Comparison of ENCODE assay signal across 21 cellular contexts in genomic region chr15:39165026-39165706, GRCh38.
A peak's percentile ranks its signal among the peaks of the same experiment; 100 is the strongest.
DNase-seq lines count a peak whose midpoint lies in the region; ATAC-seq, FAIRE-seq and TF ChIP-seq lines count a peak whose summit lies in the region.
"Had no signal": no experiment of that assay in that cellular context is flagged by ENCODE, and none has a peak within 500 bp of the region (broad histone marks: within the 10 kb centered on the region; RNA-seq: fewer than 3 reads in every experiment).

No MANE protein-coding gene starts in this region.

- H3K27me3 ChIP-seq in thoracic aorta (replicated peaks; ENCODE audit: insufficient read depth), result no peaks in the 10 kb centered on the region
- H3K27me3 ChIP-seq in thyroid gland, result no peaks in the 10 kb centered on the region
- H3K27me3 ChIP-seq: testis had no signal

- peak; percentile 33 for FAIRE-seq in H54 (lab: Jason Lieb, UNC)
- FAIRE-seq: RCC 7860 had no signal

- in situ Hi-C loops in astrocyte of the spinal cord (cut with HindIII; ENCODE audit: low sequenced_read_pairs), result no loop called here

- no peak overlapping the region for H3K4me3 ChIP-seq in astrocyte of the spinal cord (ENCODE audit: low read depth, low read length)
- no peak overlapping the region for H3K4me3 ChIP-seq in thoracic aorta
- no peak overlapping the region for H3K4me3 ChIP-seq in thyroid gland (replicated peaks in 1 of 3)
- H3K4me3 ChIP-seq: testis had no signal

- no peaks in the 10 kb centered on the region for H3K9me3 Mint-ChIP-seq in activated T-helper 2 cell treated with anti-CD3 and anti-CD28 coated beads, Interferon-gamma antibody, Interleukin-2, Interleukin-4, amounts not matched to agents 10 μg/mL and 5 μg/mL and 100 μg/mL, durations not matched to agents 14 hours and 24 hours and 36 hours
- H3K9me3 Mint-ChIP-seq: central memory CD8-positive, alpha-beta T cell had no signal

- peak overlapping the region; percentile 0 to 54 for H3K27ac ChIP-seq in thoracic aorta
- H3K27ac ChIP-seq in thyroid gland, result no peak overlapping the region
- H3K27ac ChIP-seq: testis had no signal

- 88 to 92% methylated on average over 2 of the region's 2 CpGs for WGBS in thyroid gland, 2 donors

- H3K36me3 Mint-ChIP-seq in activated T-helper 2 cell treated with anti-CD3 and anti-CD28 coated beads, Interferon-gamma antibody, Interleukin-2, Interleukin-4, amounts not matched to agents 10 μg/mL and 5 μg/mL and 100 μg/mL, durations not matched to agents 14 hours and 24 hours and 36 hours (ENCODE audit: low read depth), result no peaks in the 10 kb centered on the region
- H3K36me3 Mint-ChIP-seq: stimulated activated effector memory CD8-positive, alpha-beta T cell treated with anti-CD3 and anti-CD28 coated beads, Interleukin-12 subunit alpha, Interleukin-12 subunit beta, amount 100 ng/mL, for 72 hours had no signal

- H3K9me3 ChIP-seq in thoracic aorta (no peaks in the 10 kb centered on the region), thyroid gland (no peaks in the 10 kb centered on the region)
- H3K9me3 ChIP-seq: testis had no signal

- DNase-seq in H54 (ENCODE audit: insufficient read length, low spot score) (no peak), astrocyte of the spinal cord (ENCODE audit: low read depth, low spot score) (peak; percentile 37), iris pigment epithelial cell (ENCODE audit: low read depth) (peak; percentile 46), thoracic aorta (ENCODE audit: low spot score) (no peak), thyroid gland (no peak)
- no peak for DNase-seq in activated T-helper 2 cell treated with anti-CD3 and anti-CD28 coated beads, Interferon-gamma antibody, Interleukin-2, Interleukin-4, amounts not matched to agents 10 μg/mL and 5 μg/mL and 100 μg/mL, durations not matched to agents 14 hours and 24 hours and 36 hours (ENCODE audit: low spot score)
- DNase-seq in stimulated activated CD4-positive, alpha-beta T cell treated with anti-CD3 and anti-CD28 coated beads, Interleukin-2, amount 100 ng/mL, for 48 hours, result no peak
- DNase-seq: activated CD4-positive, alpha-beta T cell treated with anti-CD3 and anti-CD28 coated beads, Interleukin-2, amount 50 U/mL, for 4 hours; activated gamma-delta T cell; AML-193; DMS79; effector memory CD4-positive, alpha-beta T cell; NCI-H1105 treated with DMSO at 0.1 percent for 48 hours; NCI-H2081 treated with DMSO at 0.1 percent for 48 hours; NCI-H510A; occipital lobe; right cardiac atrium; testis had no signal

- TF ChIP-seq POLR2A in H54 (IDR thresholded peaks at IDR 0.05; ENCODE audit: low read depth, low read length) (no peak), thyroid gland (IDR thresholded peaks at IDR 0.05) (no peak)

- peaks cover 54% of the 10 kb centered on the region for H3K27me3 Mint-ChIP-seq in activated T-helper 2 cell treated with anti-CD3 and anti-CD28 coated beads, Interferon-gamma antibody, Interleukin-2, Interleukin-4, amounts not matched to agents 10 μg/mL and 5 μg/mL and 100 μg/mL, durations not matched to agents 14 hours and 24 hours and 36 hours (ENCODE audit: low read depth)

- TF ChIP-seq CTCF in astrocyte of the spinal cord (IDR thresholded peaks at IDR 0.05; ENCODE audit: low read depth, low read length) (no peak), thoracic aorta (IDR thresholded peaks at IDR 0.05) (no peak), thyroid gland (IDR thresholded peaks at IDR 0.05) (no peak)

- H3K4me1 ChIP-seq in thoracic aorta (ENCODE audit: control insufficient read depth in 1 of 2, low read depth in 2 of 2) (no peaks in the 10 kb centered on the region), thyroid gland (no peaks in the 10 kb centered on the region)
- H3K4me1 ChIP-seq: testis had no signal

- no peak for ATAC-seq in thoracic aorta (ENCODE audit: insufficient number of reproducible peaks, low FRiP score, low read depth)
- ATAC-seq: right cardiac atrium; stimulated activated effector memory CD8-positive, alpha-beta T cell treated with anti-CD3 and anti-CD28 coated beads, Interleukin-12 subunit alpha, Interleukin-12 subunit beta, amount 100 ng/mL, for 72 hours had no signal

- H3K27ac Mint-ChIP-seq in activated T-helper 2 cell treated with anti-CD3 and anti-CD28 coated beads, Interferon-gamma antibody, Interleukin-2, Interleukin-4, amounts not matched to agents 10 μg/mL and 5 μg/mL and 100 μg/mL, durations not matched to agents 14 hours and 24 hours and 36 hours, result no peak overlapping the region
- H3K27ac Mint-ChIP-seq: stimulated activated effector memory CD8-positive, alpha-beta T cell treated with anti-CD3 and anti-CD28 coated beads, Interleukin-12 subunit alpha, Interleukin-12 subunit beta, amount 100 ng/mL, for 72 hours had no signal

- H3K4me1 Mint-ChIP-seq in activated T-helper 2 cell treated with anti-CD3 and anti-CD28 coated beads, Interferon-gamma antibody, Interleukin-2, Interleukin-4, amounts not matched to agents 10 μg/mL and 5 μg/mL and 100 μg/mL, durations not matched to agents 14 hours and 24 hours and 36 hours (ENCODE audit: low read depth), result no peaks in the 10 kb centered on the region
- H3K4me1 Mint-ChIP-seq: central memory CD8-positive, alpha-beta T cell; stimulated activated effector memory CD8-positive, alpha-beta T cell treated with anti-CD3 and anti-CD28 coated beads, Interleukin-12 subunit alpha, Interleukin-12 subunit beta, amount 100 ng/mL, for 72 hours had no signal

- H3K4me3 Mint-ChIP-seq in activated T-helper 2 cell treated with anti-CD3 and anti-CD28 coated beads, Interferon-gamma antibody, Interleukin-2, Interleukin-4, amounts not matched to agents 10 μg/mL and 5 μg/mL and 100 μg/mL, durations not matched to agents 14 hours and 24 hours and 36 hours (ENCODE audit: low read depth), result no peak overlapping the region
- H3K4me3 Mint-ChIP-seq: central memory CD8-positive, alpha-beta T cell; stimulated activated effector memory CD8-positive, alpha-beta T cell treated with anti-CD3 and anti-CD28 coated beads, Interleukin-12 subunit alpha, Interleukin-12 subunit beta, amount 100 ng/mL, for 72 hours had no signal

- intact Hi-C loops in activated T-helper 2 cell treated with anti-CD3 and anti-CD28 coated beads, Interferon-gamma antibody, Interleukin-2, Interleukin-4, amounts not matched to agents 10 μg/mL and 5 μg/mL and 100 μg/mL, durations not matched to agents 14 hours and 24 hours and 36 hours (cut with micrococcal nuclease), result no loop called here
- intact Hi-C loops in thyroid gland (cut with DNase I), result no loop called here

- H3K36me3 ChIP-seq in thoracic aorta (no peaks in the 10 kb centered on the region), thyroid gland (no peaks in the 10 kb centered on the region)

Comparison
In these comparisons a context has a peak if more than half of its experiments do, and no peak if none do; other contexts are left out.
1. DNase-seq: peak in astrocyte of the spinal cord (single experiment) and iris pigment epithelial cell (single experiment); none in H54 (single experiment), thoracic aorta (single experiment), activated T-helper 2 cell treated with anti-CD3 and anti-CD28 coated beads, Interferon-gamma antibody, Interleukin-2, Interleukin-4, amounts not matched to agents 10 μg/mL and 5 μg/mL and 100 μg/mL, durations not matched to agents 14 hours and 24 hours and 36 hours (single experiment), stimulated activated CD4-positive, alpha-beta T cell treated with anti-CD3 and anti-CD28 coated beads, Interleukin-2, amount 100 ng/mL, for 48 hours (0 of 2) and thyroid gland (0 of 2).
2. H3K27ac ChIP-seq: peak in thoracic aorta (2 of 2); none in thyroid gland (0 of 3).